ENCODE assay signal across 1 cellular context in the genomic region with DNA sequence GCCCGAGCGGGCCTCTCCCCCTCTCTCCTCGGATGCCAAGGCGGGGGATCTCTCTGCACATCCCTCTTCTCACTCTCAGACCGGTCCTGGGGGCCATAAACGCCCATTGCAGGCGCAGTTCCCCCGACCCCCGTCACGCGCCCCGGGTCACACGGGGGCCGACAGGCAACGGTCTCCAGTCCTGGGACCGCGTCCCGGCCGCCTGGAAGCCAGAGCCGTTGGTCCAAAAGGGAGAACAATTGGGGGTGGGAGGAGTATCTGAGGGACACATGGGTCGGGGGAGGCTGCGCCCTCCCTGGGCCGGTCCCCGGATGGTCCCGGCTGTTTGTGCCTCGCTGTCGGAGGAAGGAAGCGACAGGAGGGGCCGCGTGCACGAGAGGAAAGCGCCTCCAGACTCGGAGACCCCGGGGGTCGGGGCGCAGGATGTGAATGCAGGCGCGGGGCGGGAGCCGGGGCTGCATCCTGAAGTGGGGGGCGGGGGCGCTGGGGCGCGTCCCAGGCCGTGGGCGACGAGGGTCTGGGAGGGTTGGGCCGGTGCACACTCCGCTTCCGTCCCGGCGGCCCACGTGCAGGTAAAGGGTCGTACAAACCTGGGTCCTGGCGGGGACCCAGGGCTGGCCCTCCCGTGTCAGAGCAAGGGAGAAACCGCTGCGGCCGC.
TF ChIP-seq lines count a peak whose summit lies in the region.

No MANE protein-coding gene starts in this region.

TF ChIP-seq in HepG2, 621 proteins besides CTCF, POLR2A, EP300 and RAD21 (continued from another document and continues in another):
- TF ChIP-seq, protein P1, sequence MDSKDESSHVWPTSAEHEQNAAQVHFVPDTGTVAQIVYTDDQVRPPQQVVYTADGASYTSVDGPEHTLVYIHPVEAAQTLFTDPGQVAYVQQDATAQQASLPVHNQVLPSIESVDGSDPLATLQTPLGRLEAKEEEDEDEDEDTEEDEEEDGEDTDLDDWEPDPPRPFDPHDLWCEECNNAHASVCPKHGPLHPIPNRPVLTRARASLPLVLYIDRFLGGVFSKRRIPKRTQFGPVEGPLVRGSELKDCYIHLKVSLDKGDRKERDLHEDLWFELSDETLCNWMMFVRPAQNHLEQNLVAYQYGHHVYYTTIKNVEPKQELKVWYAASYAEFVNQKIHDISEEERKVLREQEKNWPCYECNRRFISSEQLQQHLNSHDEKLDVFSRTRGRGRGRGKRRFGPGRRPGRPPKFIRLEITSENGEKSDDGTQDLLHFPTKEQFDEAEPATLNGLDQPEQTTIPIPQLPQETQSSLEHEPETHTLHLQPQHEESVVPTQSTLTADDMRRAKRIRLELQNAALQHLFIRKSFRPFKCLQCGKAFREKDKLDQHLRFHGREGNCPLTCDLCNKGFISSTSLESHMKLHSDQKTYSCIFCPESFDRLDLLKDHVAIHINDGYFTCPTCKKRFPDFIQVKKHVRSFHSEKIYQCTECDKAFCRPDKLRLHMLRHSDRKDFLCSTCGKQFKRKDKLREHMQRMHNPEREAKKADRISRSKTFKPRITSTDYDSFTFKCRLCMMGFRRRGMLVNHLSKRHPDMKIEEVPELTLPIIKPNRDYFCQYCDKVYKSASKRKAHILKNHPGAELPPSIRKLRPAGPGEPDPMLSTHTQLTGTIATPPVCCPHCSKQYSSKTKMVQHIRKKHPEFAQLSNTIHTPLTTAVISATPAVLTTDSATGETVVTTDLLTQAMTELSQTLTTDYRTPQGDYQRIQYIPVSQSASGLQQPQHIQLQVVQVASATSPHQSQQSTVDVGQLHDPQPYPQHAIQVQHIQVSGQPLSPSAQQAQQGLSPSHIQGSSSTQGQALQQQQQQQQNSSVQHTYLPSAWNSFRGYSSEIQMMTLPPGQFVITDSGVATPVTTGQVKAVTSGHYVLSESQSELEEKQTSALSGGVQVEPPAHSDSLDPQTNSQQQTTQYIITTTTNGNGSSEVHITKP (CRISPR knock-in tag; IDR thresholded peaks at IDR 0.05; ENCODE audit: low read depth), result 0 out of 2 replicates have a peak, but pooled peaks have one; percentile 16
- TF ChIP-seq TBL1XR1 (IDR thresholded peaks at IDR 0.05; ENCODE audit: borderline replicate concordance, low read length, partially characterized antibody), result no peak
- no peak; the same call in 1 of the 2 replicates for TF ChIP-seq KLF6 (CRISPR knock-in tag; IDR thresholded peaks at IDR 0.05)
- no peak for TF ChIP-seq ELF1 (CRISPR knock-in tag; IDR thresholded peaks at IDR 0.05)
- no peak for TF ChIP-seq ZNF331 (CRISPR knock-in tag; IDR thresholded peaks at IDR 0.05)
- TF ChIP-seq, protein P2, sequence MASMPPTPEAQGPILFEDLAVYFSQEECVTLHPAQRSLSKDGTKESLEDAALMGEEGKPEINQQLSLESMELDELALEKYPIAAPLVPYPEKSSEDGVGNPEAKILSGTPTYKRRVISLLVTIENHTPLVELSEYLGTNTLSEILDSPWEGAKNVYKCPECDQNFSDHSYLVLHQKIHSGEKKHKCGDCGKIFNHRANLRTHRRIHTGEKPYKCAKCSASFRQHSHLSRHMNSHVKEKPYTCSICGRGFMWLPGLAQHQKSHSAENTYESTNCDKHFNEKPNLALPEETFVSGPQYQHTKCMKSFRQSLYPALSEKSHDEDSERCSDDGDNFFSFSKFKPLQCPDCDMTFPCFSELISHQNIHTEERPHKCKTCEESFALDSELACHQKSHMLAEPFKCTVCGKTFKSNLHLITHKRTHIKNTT (CRISPR knock-in tag; IDR thresholded peaks at IDR 0.05), result no peak
- no peak for TF ChIP-seq PAX8 (CRISPR knock-in tag; IDR thresholded peaks at IDR 0.05; ENCODE audit: borderline replicate concordance)
- no peak for TF ChIP-seq ZNF772 (CRISPR knock-in tag; IDR thresholded peaks at IDR 0.05)
- no peak for TF ChIP-seq ZMYM3 (CRISPR knock-in tag; IDR thresholded peaks at IDR 0.05)
- TF ChIP-seq, protein P3, sequence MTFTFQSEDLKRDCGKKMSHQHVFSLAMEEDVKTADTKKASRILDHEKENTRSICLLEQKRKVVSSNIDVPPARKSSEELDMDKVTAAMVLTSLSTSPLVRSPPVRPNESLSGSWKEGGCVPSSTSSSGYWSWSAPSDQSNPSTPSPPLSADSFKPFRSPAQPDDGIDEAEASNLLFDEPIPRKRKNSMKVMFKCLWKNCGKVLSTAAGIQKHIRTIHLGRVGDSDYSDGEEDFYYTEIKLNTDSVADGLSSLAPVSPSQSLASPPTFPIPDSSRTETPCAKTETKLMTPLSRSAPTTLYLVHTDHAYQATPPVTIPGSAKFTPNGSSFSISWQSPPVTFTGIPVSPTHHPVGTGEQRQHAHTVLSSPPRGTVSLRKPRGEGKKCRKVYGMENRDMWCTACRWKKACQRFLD (CRISPR knock-in tag; IDR thresholded peaks at IDR 0.05; ENCODE audit: borderline replicate concordance), result 0 out of 2 replicates have a peak, but pooled peaks have one; percentile 12
- TF ChIP-seq, protein P4, sequence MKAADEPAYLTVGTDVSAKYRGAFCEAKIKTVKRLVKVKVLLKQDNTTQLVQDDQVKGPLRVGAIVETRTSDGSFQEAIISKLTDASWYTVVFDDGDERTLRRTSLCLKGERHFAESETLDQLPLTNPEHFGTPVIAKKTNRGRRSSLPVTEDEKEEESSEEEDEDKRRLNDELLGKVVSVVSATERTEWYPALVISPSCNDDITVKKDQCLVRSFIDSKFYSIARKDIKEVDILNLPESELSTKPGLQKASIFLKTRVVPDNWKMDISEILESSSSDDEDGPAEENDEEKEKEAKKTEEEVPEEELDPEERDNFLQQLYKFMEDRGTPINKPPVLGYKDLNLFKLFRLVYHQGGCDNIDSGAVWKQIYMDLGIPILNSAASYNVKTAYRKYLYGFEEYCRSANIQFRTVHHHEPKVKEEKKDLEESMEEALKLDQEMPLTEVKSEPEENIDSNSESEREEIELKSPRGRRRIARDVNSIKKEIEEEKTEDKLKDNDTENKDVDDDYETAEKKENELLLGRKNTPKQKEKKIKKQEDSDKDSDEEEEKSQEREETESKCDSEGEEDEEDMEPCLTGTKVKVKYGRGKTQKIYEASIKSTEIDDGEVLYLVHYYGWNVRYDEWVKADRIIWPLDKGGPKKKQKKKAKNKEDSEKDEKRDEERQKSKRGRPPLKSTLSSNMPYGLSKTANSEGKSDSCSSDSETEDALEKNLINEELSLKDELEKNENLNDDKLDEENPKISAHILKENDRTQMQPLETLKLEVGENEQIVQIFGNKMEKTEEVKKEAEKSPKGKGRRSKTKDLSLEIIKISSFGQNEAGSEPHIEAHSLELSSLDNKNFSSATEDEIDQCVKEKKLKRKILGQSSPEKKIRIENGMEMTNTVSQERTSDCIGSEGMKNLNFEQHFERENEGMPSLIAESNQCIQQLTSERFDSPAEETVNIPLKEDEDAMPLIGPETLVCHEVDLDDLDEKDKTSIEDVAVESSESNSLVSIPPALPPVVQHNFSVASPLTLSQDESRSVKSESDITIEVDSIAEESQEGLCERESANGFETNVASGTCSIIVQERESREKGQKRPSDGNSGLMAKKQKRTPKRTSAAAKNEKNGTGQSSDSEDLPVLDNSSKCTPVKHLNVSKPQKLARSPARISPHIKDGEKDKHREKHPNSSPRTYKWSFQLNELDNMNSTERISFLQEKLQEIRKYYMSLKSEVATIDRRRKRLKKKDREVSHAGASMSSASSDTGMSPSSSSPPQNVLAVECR (CRISPR knock-in tag; IDR thresholded peaks at IDR 0.05; ENCODE audit: borderline replicate concordance), result 0 out of 2 replicates have a peak, but pooled peaks have one; percentile 18
- peak; percentile 3; the same call in 1 of the 2 replicates for TF ChIP-seq SAP130 (CRISPR knock-in tag; IDR thresholded peaks at IDR 0.05; ENCODE audit: low read depth)
- no peak for TF ChIP-seq JDP2 (CRISPR knock-in tag; IDR thresholded peaks at IDR 0.05; ENCODE audit: borderline replicate concordance)
- TF ChIP-seq, protein P5, sequence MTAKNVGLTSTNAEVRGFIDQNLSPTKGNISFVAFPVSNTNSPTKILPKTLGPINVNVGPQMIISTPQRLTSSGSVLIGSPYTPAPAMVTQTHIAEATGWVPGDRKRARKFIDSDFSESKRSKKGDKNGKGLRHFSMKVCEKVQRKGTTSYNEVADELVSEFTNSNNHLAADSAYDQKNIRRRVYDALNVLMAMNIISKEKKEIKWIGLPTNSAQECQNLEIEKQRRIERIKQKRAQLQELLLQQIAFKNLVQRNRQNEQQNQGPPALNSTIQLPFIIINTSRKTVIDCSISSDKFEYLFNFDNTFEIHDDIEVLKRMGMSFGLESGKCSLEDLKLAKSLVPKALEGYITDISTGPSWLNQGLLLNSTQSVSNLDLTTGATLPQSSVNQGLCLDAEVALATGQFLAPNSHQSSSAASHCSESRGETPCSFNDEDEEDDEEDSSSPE (CRISPR knock-in tag; IDR thresholded peaks at IDR 0.05), result no peak; the same call in 1 of the 2 replicates
- TF ChIP-seq SATB2 (CRISPR knock-in tag; IDR thresholded peaks at IDR 0.05), result no peak
- TF ChIP-seq ELF4 (CRISPR knock-in tag; IDR thresholded peaks at IDR 0.05; ENCODE audit: borderline replicate concordance), result no peak
- no peak for TF ChIP-seq REL (CRISPR knock-in tag; conservative IDR thresholded peaks at IDR 0.05)
- no peak for TF ChIP-seq ZNF7 (CRISPR knock-in tag; IDR thresholded peaks at IDR 0.05)
- TF ChIP-seq, protein P6, sequence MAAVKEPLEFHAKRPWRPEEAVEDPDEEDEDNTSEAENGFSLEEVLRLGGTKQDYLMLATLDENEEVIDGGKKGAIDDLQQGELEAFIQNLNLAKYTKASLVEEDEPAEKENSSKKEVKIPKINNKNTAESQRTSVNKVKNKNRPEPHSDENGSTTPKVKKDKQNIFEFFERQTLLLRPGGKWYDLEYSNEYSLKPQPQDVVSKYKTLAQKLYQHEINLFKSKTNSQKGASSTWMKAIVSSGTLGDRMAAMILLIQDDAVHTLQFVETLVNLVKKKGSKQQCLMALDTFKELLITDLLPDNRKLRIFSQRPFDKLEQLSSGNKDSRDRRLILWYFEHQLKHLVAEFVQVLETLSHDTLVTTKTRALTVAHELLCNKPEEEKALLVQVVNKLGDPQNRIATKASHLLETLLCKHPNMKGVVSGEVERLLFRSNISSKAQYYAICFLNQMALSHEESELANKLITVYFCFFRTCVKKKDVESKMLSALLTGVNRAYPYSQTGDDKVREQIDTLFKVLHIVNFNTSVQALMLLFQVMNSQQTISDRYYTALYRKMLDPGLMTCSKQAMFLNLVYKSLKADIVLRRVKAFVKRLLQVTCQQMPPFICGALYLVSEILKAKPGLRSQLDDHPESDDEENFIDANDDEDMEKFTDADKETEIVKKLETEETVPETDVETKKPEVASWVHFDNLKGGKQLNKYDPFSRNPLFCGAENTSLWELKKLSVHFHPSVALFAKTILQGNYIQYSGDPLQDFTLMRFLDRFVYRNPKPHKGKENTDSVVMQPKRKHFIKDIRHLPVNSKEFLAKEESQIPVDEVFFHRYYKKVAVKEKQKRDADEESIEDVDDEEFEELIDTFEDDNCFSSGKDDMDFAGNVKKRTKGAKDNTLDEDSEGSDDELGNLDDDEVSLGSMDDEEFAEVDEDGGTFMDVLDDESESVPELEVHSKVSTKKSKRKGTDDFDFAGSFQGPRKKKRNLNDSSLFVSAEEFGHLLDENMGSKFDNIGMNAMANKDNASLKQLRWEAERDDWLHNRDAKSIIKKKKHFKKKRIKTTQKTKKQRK (IDR thresholded peaks at IDR 0.05; ENCODE audit: low read length), result no peak
- TF ChIP-seq, protein P7, sequence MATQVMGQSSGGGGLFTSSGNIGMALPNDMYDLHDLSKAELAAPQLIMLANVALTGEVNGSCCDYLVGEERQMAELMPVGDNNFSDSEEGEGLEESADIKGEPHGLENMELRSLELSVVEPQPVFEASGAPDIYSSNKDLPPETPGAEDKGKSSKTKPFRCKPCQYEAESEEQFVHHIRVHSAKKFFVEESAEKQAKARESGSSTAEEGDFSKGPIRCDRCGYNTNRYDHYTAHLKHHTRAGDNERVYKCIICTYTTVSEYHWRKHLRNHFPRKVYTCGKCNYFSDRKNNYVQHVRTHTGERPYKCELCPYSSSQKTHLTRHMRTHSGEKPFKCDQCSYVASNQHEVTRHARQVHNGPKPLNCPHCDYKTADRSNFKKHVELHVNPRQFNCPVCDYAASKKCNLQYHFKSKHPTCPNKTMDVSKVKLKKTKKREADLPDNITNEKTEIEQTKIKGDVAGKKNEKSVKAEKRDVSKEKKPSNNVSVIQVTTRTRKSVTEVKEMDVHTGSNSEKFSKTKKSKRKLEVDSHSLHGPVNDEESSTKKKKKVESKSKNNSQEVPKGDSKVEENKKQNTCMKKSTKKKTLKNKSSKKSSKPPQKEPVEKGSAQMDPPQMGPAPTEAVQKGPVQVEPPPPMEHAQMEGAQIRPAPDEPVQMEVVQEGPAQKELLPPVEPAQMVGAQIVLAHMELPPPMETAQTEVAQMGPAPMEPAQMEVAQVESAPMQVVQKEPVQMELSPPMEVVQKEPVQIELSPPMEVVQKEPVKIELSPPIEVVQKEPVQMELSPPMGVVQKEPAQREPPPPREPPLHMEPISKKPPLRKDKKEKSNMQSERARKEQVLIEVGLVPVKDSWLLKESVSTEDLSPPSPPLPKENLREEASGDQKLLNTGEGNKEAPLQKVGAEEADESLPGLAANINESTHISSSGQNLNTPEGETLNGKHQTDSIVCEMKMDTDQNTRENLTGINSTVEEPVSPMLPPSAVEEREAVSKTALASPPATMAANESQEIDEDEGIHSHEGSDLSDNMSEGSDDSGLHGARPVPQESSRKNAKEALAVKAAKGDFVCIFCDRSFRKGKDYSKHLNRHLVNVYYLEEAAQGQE (IDR thresholded peaks at IDR 0.05; ENCODE audit: borderline replicate concordance in 1 of 2, low read depth in 1 of 2, low read length in 2 of 2), result no peak
- no peak for TF ChIP-seq SETDB1 (CRISPR knock-in tag; IDR thresholded peaks at IDR 0.05; ENCODE audit: borderline replicate concordance)
- no peak for TF ChIP-seq ZNF552 (CRISPR knock-in tag; IDR thresholded peaks at IDR 0.05; ENCODE audit: borderline replicate concordance)
- TF ChIP-seq, protein P8, sequence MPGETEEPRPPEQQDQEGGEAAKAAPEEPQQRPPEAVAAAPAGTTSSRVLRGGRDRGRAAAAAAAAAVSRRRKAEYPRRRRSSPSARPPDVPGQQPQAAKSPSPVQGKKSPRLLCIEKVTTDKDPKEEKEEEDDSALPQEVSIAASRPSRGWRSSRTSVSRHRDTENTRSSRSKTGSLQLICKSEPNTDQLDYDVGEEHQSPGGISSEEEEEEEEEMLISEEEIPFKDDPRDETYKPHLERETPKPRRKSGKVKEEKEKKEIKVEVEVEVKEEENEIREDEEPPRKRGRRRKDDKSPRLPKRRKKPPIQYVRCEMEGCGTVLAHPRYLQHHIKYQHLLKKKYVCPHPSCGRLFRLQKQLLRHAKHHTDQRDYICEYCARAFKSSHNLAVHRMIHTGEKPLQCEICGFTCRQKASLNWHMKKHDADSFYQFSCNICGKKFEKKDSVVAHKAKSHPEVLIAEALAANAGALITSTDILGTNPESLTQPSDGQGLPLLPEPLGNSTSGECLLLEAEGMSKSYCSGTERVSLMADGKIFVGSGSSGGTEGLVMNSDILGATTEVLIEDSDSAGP (CRISPR knock-in tag; IDR thresholded peaks at IDR 0.05; ENCODE audit: borderline replicate concordance), result 0 out of 2 replicates have a peak, but pooled peaks have one; percentile 56
- TF ChIP-seq HOXA9 (CRISPR knock-in tag; IDR thresholded peaks at IDR 0.05; ENCODE audit: borderline replicate concordance), result no peak
- TF ChIP-seq, protein P9, sequence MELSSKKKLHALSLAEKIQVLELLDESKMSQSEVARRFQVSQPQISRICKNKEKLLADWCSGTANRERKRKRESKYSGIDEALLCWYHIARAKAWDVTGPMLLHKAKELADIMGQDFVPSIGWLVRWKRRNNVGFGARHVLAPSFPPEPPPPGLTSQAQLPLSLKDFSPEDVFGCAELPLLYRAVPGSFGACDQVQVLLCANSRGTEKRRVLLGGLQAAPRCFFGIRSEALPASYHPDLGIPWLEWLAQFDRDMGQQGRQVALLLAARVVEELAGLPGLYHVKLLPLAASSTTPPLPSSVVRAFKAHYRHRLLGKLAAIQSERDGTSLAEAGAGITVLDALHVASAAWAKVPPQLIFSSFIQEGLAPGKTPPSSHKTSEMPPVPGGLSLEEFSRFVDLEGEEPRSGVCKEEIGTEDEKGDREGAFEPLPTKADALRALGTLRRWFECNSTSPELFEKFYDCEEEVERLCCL (CRISPR knock-in tag; IDR thresholded peaks at IDR 0.05; ENCODE audit: borderline replicate concordance), result no peak
- TF ChIP-seq ZZZ3 (CRISPR knock-in tag; IDR thresholded peaks at IDR 0.05; ENCODE audit: borderline replicate concordance), result 0 out of 2 replicates have a peak, but pooled peaks have one; percentile 32
